ENCODE assay signal across 1 cellular context in the genomic region with DNA sequence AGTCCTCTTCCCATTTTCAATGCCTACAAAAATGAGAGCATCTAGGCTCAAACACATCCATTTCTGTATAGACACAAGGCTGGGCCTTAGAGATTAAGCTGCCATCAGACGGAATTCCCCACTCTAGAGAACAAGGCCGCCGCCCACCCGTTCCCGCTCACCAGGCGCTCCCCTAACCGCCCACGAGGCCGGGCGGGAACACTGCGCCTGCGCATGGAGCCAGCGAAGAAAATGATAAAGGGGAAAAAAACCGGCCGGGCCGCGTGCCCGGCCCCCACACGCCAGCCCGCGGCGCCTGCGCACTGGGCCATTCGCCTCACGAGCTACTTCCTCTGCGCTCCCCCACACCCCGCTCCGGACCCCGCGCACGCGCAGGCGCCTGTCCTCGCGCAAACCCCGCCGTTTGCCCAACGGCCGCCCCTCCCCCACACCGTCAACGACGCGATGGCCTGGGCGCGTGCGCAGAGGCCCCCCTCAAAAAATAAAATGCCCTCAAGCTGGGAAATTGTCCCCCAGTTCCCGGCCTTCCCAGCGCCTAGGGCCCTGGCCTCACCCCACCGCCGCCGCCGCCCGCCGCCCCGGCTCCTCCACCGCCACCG.
TF ChIP-seq lines count a peak whose summit lies in the region.

No MANE protein-coding gene starts in this region.

TF ChIP-seq in HepG2, 621 proteins besides CTCF, POLR2A, EP300 and RAD21 (continued from another document):
- TF ChIP-seq, protein P1, sequence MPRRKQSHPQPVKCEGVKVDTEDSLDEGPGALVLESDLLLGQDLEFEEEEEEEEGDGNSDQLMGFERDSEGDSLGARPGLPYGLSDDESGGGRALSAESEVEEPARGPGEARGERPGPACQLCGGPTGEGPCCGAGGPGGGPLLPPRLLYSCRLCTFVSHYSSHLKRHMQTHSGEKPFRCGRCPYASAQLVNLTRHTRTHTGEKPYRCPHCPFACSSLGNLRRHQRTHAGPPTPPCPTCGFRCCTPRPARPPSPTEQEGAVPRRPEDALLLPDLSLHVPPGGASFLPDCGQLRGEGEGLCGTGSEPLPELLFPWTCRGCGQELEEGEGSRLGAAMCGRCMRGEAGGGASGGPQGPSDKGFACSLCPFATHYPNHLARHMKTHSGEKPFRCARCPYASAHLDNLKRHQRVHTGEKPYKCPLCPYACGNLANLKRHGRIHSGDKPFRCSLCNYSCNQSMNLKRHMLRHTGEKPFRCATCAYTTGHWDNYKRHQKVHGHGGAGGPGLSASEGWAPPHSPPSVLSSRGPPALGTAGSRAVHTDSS (CRISPR knock-in tag; conservative IDR thresholded peaks at IDR 0.05): no peak
- TF ChIP-seq ZSCAN25 (CRISPR knock-in tag; IDR thresholded peaks at IDR 0.05) (no peak), CBFB (CRISPR knock-in tag; IDR thresholded peaks at IDR 0.05) (no peak; the same call in 1 of the 2 replicates), ZNF282 (IDR thresholded peaks at IDR 0.05; ENCODE audit: partially characterized antibody) (no peak), ZNF746 (CRISPR knock-in tag; IDR thresholded peaks at IDR 0.05) (0 out of 2 replicates have a peak, but pooled peaks have one; percentile 50), SIN3B (IDR thresholded peaks at IDR 0.05; ENCODE audit: low read length) (no peak), KLF16 (CRISPR knock-in tag; IDR thresholded peaks at IDR 0.05) (peak in 1 of 2 experiments; percentile 62; a peak in 2 of 4 replicates), ZNF557 (CRISPR knock-in tag; IDR thresholded peaks at IDR 0.05) (no peak), ZNF720 (CRISPR knock-in tag; IDR thresholded peaks at IDR 0.05) (no peak), RCOR2 (CRISPR knock-in tag; IDR thresholded peaks at IDR 0.05) (no peak), DMAP1 (CRISPR knock-in tag; IDR thresholded peaks at IDR 0.05) (peak; percentile 22; the same call in 1 of the 2 replicates), SP5 (CRISPR knock-in tag; IDR thresholded peaks at IDR 0.05; ENCODE audit: borderline replicate concordance, low read depth) (no peak), HNRNPL (IDR thresholded peaks at IDR 0.05; ENCODE audit: low read depth, low read length) (no peak)
- TF ChIP-seq, protein P2, sequence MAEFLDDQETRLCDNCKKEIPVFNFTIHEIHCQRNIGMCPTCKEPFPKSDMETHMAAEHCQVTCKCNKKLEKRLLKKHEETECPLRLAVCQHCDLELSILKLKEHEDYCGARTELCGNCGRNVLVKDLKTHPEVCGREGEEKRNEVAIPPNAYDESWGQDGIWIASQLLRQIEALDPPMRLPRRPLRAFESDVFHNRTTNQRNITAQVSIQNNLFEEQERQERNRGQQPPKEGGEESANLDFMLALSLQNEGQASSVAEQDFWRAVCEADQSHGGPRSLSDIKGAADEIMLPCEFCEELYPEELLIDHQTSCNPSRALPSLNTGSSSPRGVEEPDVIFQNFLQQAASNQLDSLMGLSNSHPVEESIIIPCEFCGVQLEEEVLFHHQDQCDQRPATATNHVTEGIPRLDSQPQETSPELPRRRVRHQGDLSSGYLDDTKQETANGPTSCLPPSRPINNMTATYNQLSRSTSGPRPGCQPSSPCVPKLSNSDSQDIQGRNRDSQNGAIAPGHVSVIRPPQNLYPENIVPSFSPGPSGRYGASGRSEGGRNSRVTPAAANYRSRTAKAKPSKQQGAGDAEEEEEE (CRISPR knock-in tag; IDR thresholded peaks at IDR 0.05; ENCODE audit: borderline replicate concordance): no peak
- TF ChIP-seq, protein P3, sequence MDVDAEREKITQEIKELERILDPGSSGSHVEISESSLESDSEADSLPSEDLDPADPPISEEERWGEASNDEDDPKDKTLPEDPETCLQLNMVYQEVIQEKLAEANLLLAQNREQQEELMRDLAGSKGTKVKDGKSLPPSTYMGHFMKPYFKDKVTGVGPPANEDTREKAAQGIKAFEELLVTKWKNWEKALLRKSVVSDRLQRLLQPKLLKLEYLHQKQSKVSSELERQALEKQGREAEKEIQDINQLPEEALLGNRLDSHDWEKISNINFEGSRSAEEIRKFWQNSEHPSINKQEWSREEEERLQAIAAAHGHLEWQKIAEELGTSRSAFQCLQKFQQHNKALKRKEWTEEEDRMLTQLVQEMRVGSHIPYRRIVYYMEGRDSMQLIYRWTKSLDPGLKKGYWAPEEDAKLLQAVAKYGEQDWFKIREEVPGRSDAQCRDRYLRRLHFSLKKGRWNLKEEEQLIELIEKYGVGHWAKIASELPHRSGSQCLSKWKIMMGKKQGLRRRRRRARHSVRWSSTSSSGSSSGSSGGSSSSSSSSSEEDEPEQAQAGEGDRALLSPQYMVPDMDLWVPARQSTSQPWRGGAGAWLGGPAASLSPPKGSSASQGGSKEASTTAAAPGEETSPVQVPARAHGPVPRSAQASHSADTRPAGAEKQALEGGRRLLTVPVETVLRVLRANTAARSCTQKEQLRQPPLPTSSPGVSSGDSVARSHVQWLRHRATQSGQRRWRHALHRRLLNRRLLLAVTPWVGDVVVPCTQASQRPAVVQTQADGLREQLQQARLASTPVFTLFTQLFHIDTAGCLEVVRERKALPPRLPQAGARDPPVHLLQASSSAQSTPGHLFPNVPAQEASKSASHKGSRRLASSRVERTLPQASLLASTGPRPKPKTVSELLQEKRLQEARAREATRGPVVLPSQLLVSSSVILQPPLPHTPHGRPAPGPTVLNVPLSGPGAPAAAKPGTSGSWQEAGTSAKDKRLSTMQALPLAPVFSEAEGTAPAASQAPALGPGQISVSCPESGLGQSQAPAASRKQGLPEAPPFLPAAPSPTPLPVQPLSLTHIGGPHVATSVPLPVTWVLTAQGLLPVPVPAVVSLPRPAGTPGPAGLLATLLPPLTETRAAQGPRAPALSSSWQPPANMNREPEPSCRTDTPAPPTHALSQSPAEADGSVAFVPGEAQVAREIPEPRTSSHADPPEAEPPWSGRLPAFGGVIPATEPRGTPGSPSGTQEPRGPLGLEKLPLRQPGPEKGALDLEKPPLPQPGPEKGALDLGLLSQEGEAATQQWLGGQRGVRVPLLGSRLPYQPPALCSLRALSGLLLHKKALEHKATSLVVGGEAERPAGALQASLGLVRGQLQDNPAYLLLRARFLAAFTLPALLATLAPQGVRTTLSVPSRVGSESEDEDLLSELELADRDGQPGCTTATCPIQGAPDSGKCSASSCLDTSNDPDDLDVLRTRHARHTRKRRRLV (CRISPR knock-in tag; IDR thresholded peaks at IDR 0.05): no peak
- TF ChIP-seq, protein P4, sequence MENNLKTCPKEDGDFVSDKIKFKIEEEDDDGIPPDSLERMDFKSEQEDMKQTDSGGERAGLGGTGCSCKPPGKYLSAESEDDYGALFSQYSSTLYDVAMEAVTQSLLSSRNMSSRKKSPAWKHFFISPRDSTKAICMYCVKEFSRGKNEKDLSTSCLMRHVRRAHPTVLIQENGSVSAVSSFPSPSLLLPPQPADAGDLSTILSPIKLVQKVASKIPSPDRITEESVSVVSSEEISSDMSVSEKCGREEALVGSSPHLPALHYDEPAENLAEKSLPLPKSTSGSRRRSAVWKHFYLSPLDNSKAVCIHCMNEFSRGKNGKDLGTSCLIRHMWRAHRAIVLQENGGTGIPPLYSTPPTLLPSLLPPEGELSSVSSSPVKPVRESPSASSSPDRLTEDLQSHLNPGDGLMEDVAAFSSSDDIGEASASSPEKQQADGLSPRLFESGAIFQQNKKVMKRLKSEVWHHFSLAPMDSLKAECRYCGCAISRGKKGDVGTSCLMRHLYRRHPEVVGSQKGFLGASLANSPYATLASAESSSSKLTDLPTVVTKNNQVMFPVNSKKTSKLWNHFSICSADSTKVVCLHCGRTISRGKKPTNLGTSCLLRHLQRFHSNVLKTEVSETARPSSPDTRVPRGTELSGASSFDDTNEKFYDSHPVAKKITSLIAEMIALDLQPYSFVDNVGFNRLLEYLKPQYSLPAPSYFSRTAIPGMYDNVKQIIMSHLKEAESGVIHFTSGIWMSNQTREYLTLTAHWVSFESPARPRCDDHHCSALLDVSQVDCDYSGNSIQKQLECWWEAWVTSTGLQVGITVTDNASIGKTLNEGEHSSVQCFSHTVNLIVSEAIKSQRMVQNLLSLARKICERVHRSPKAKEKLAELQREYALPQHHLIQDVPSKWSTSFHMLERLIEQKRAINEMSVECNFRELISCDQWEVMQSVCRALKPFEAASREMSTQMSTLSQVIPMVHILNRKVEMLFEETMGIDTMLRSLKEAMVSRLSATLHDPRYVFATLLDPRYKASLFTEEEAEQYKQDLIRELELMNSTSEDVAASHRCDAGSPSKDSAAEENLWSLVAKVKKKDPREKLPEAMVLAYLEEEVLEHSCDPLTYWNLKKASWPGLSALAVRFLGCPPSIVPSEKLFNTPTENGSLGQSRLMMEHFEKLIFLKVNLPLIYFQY (CRISPR knock-in tag; IDR thresholded peaks at IDR 0.05; ENCODE audit: borderline replicate concordance): no peak
